In the genomic region with DNA sequence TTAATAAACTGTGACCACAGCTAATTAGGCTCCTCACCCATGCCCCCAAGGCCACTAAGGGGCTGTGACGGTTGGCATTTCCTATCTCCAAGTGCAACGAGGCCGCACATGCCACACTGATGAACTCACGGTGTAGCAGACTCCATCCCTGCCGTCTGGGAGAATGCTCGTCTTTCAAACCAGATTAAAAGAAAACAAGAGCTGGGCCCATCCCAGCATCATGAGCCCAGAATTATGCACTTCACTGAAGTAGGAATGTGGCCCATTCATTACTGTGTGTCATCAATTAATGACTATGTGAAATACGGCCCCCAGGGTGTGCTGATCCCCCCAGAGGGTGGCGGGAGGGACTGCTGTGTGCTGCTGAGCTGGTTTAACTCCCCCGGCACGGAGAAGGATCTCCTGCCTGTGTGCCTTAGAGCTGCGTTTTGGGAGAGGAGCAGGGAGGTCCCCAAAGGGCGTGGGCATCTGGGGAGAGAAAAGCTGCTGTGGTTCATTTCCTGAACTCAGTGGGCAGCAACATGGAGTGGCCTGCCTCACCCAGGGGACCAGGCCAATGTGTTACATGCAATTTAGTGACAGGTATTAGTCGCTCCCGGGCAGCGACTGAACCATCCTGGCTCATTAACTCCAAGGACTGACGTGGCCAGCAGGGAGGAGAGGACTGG, we compare ENCODE assay signal across 15 cellular contexts.
DNase-seq lines count a peak whose midpoint lies in the region; ATAC-seq and TF ChIP-seq lines count a peak whose summit lies in the region.
"Had no signal": no experiment of that assay in that cellular context is flagged by ENCODE, and none has a peak within 500 bp of the region (broad histone marks: within the 10 kb centered on the region; RNA-seq: fewer than 3 reads in every experiment).

No MANE protein-coding gene starts in this region.

- no peak overlapping the region for H3K4me3 ChIP-seq in AG04450 (ENCODE audit: low read depth, low read length)
- no peak overlapping the region for H3K4me3 ChIP-seq in IMR-90 (ENCODE audit: insufficient read depth, low read depth, low read length)
- H3K4me3 ChIP-seq in dorsolateral prefrontal cortex = no peak overlapping the region
- H3K4me3 ChIP-seq: colonic mucosa, left lung, SK-N-MC, thoracic aorta had no signal

- H4K91ac ChIP-seq in IMR-90 (ENCODE audit: insufficient read depth, low read depth, low read length) = peak overlapping the region; percentile 74

- H3K27ac Mint-ChIP-seq in nephron = peak overlapping the region; percentile 73 to 96 (median 87)
- H3K27ac Mint-ChIP-seq in activated CD4-positive, alpha-beta T cell treated with anti-CD3 and anti-CD28 coated beads, Interleukin-2, amount 10 ng/mL, durations not matched to agents 7 days and 5 days = no peak overlapping the region

- WGBS in IMR-90 (ENCODE audit: extremely low coverage in 2 of 2, insufficient read length in 1 of 2), 2 experiments = 100% methylated on average over 2 of the region's 16 CpGs; no CpG with 5 or more reads in 1 of the 2 experiments

- peak overlapping the region; percentile 37 to 49; a peak in 3 of 4 replicates for H4K8ac ChIP-seq in IMR-90 (ENCODE audit: low read depth in 2 of 2, low read length in 2 of 2)

- H3K27me3 Mint-ChIP-seq in nephron (ENCODE audit: low read depth) = peaks cover 83% of the 10 kb centered on the region
- no peaks in the 10 kb centered on the region for H3K27me3 Mint-ChIP-seq in activated CD4-positive, alpha-beta T cell treated with anti-CD3 and anti-CD28 coated beads, Interleukin-2, amount 10 ng/mL, durations not matched to agents 7 days and 5 days

- H3K4me1 Mint-ChIP-seq in nephron = peaks cover 40% of the 10 kb centered on the region
- no peaks in the 10 kb centered on the region for H3K4me1 Mint-ChIP-seq in activated CD4-positive, alpha-beta T cell treated with anti-CD3 and anti-CD28 coated beads, Interleukin-2, amount 10 ng/mL, durations not matched to agents 7 days and 5 days

- H2AK9ac ChIP-seq in IMR-90 (replicated peaks; ENCODE audit: low read depth, low read length, poor library complexity) = peak overlapping the region; percentile 58

- peak overlapping the region; percentile 63 for H2BK5ac ChIP-seq in IMR-90 (ENCODE audit: low read depth, low read length, poor library complexity, severe bottlenecking)

- peak overlapping the region; percentile 82 for H2BK20ac ChIP-seq in IMR-90 (ENCODE audit: low read depth, low read length)

- H3K4me3 Mint-ChIP-seq in nephron = peak overlapping the region in 2 of 3 experiments; percentile 25 to 42
- no peak overlapping the region for H3K4me3 Mint-ChIP-seq in activated CD4-positive, alpha-beta T cell treated with anti-CD3 and anti-CD28 coated beads, Interleukin-2, amount 10 ng/mL, durations not matched to agents 7 days and 5 days

- no peak overlapping the region; the same call in 1 of the 2 replicates for H3K9ac ChIP-seq in IMR-90 (ENCODE audit: low read depth, low read length)

- H3K18ac ChIP-seq in IMR-90 (ENCODE audit: low read depth, low read length) = no peak overlapping the region; the same call in 1 of the 2 replicates

- H2AK5ac ChIP-seq in IMR-90 (ENCODE audit: low read depth, low read length) = peak overlapping the region; percentile 94

- no peaks in the 10 kb centered on the region for H3K36me3 Mint-ChIP-seq in nephron (ENCODE audit: low read depth)
- H3K36me3 Mint-ChIP-seq in activated CD4-positive, alpha-beta T cell treated with anti-CD3 and anti-CD28 coated beads, Interleukin-2, amount 10 ng/mL, durations not matched to agents 7 days and 5 days (ENCODE audit: low read depth) = no peaks in the 10 kb centered on the region

- POLR2A ChIA-PET in AG04450 (lab: Yijun Ruan, JAX) (no interaction called here), IMR-90 (lab: Charles Lee; ENCODE audit: unreplicated experiment) (interaction anchor here (0.5 kb wide), 1 partner anchor 19 kb away, joined by 4 read pairs; no protein-coding TSS in a partner anchor)
- POLR2A ChIA-PET in activated CD4-positive, alpha-beta T cell treated with anti-CD3 and anti-CD28 coated beads, Interleukin-2, amount 10 ng/mL, durations not matched to agents 7 days and 5 days (lab: Charles Lee) = no interaction called here

- H2BK120ac ChIP-seq in IMR-90 (ENCODE audit: low read depth, low read length) = peak overlapping the region; percentile 79

- peaks cover 15% of the 10 kb centered on the region for H3K4me1 ChIP-seq in IMR-90 (ENCODE audit: control insufficient read depth, insufficient read depth, low read length)
- H3K4me1 ChIP-seq: colonic mucosa, left lung had no signal

- peak; percentile 7 for DNase-seq in AG04450 (ENCODE audit: low read depth, low spot score)
- DNase-seq in IMR-90 = peak; percentile 58
- DNase-seq in dermis blood vessel endothelial cell = peak; percentile 25
- DNase-seq in KG1 (lab: John Stamatoyannopoulos, UW) = no peak
- no peak for DNase-seq in activated CD4-positive, alpha-beta T cell treated with anti-CD3 and anti-CD28 coated beads, Interleukin-2, amount 10 ng/mL, durations not matched to agents 7 days and 5 days
- DNase-seq in dorsolateral prefrontal cortex = no peak
- DNase-seq: activated CD4-positive, alpha-beta T cell treated with anti-CD3 and anti-CD28 coated beads for 1 hour; activated effector memory CD4-positive, alpha-beta T cell treated with Interleukin-2 at 50 U/mL for 16 hours; colonic mucosa; left lung; NCI-H1436 treated with DMSO at 0.1 percent for 48 hours had no signal

- H4K20me1 ChIP-seq in IMR-90 (ENCODE audit: insufficient read depth, low read length) = 0 out of 2 replicates have a peak, but pooled peaks cover 3% of the 10 kb centered on the region

- H3K9me3 Mint-ChIP-seq in nephron = no peaks in the 10 kb centered on the region
- no peaks in the 10 kb centered on the region for H3K9me3 Mint-ChIP-seq in activated CD4-positive, alpha-beta T cell treated with anti-CD3 and anti-CD28 coated beads, Interleukin-2, amount 10 ng/mL, durations not matched to agents 7 days and 5 days

- dilution Hi-C loops in IMR-90 (cut with HindIII; ENCODE audit: low sequenced_read_pairs, unreplicated experiment) = no loop called here

- CTCF ChIA-PET in AG04450 (lab: Charles Lee) (interaction anchor here (0.6 kb wide), 1 partner anchor 18 kb away, joined by 3 read pairs; no protein-coding TSS in a partner anchor), IMR-90 (lab: Yijun Ruan, JAX) (no interaction called here)
- CTCF ChIA-PET in activated CD4-positive, alpha-beta T cell treated with anti-CD3 and anti-CD28 coated beads, Interleukin-2, amount 10 ng/mL, durations not matched to agents 7 days and 5 days (lab: Charles Lee) = no interaction called here

- no TSS peak for BruUV-seq in IMR-90 (replicated peaks; lab: Mats Ljungman, UMichigan)

- H3K27me3 ChIP-seq in AG04450 (ENCODE audit: control insufficient read depth, insufficient read depth, low read length) (no peaks in the 10 kb centered on the region), IMR-90 (ENCODE audit: control insufficient read depth, insufficient read depth, low read length) (no peaks in the 10 kb centered on the region; the same call in 1 of the 2 replicates), dorsolateral prefrontal cortex (peaks cover 0 to 60% (median 24%) of the 10 kb centered on the region in 45 donors)
- H3K27me3 ChIP-seq: colonic mucosa had no signal

- no peak for TF ChIP-seq POLR2A in IMR-90 (IDR thresholded peaks at IDR 0.05; ENCODE audit: low read depth, low read length)

- H3K4ac ChIP-seq in IMR-90 (ENCODE audit: low read depth, low read length) = peak overlapping the region; percentile 82

- in situ Hi-C loops in IMR-90 (cut with MboI; ENCODE audit: low sequenced_read_pairs) = no loop called here

- peak; percentile 87 for ATAC-seq in IMR-90 (ENCODE audit: low read depth)
- no peak for ATAC-seq in GM21515 (IDR thresholded peaks at IDR 0.05; ENCODE audit: unreplicated experiment)
- ATAC-seq: left lung had no signal

- H3K79me1 ChIP-seq in IMR-90 (ENCODE audit: low read depth in 1 of 2, low read length in 2 of 2) = no peaks in the 10 kb centered on the region

- H3K14ac ChIP-seq in IMR-90 (replicated peaks; ENCODE audit: low read depth, low read length) = peak overlapping the region; percentile 70

- H3K56ac ChIP-seq in IMR-90 (ENCODE audit: extremely low read depth, insufficient read depth, low read length) = no peak overlapping the region

- H3K36me3 ChIP-seq in IMR-90 (ENCODE audit: control insufficient read depth, insufficient read depth, low read length) = no peaks in the 10 kb centered on the region
- H3K36me3 ChIP-seq: colonic mucosa, left lung, thoracic aorta had no signal

- H3K9me1 ChIP-seq in IMR-90 (ENCODE audit: insufficient read depth, low read length) = peaks cover 14% of the 10 kb centered on the region

- 0 out of 2 replicates have a peak overlapping the region, but pooled peaks have one; percentile 9 for H3K4me2 ChIP-seq in IMR-90 (ENCODE audit: low read depth, low read length)

- H3K9me3 ChIP-seq in AG04450 (ENCODE audit: control insufficient read depth, insufficient read depth, low read length) (no peaks in the 10 kb centered on the region), IMR-90 (ENCODE audit: control insufficient read depth, insufficient read depth, low read length) (no peaks in the 10 kb centered on the region)
- H3K9me3 ChIP-seq: colonic mucosa, left lung, thoracic aorta had no signal

- peak overlapping the region; percentile 79; the same call in 1 of the 3 replicates for H2BK15ac ChIP-seq in IMR-90 (ENCODE audit: low read depth, low read length)

- H4K5ac ChIP-seq in IMR-90 (ENCODE audit: low read depth, low read length) = no peak overlapping the region; the same call in 1 of the 2 replicates

- peak overlapping the region; percentile 66 for H2AFZ ChIP-seq in IMR-90 (replicated peaks; ENCODE audit: low read length, poor library complexity)

- H3K27ac ChIP-seq in AG04450 (ENCODE audit: low read depth, low read length) (peak overlapping the region; percentile 24), IMR-90 (ENCODE audit: insufficient read depth, low read length) (peak overlapping the region; percentile 8; the same call in 1 of the 2 replicates), dorsolateral prefrontal cortex (no peak overlapping the region)
- H3K27ac ChIP-seq: colonic mucosa, left lung, SK-N-MC, thoracic aorta had no signal

- intact Hi-C loops in IMR-90 (cut with micrococcal nuclease) (no loop called here), dorsolateral prefrontal cortex (cut with DNase I) (no loop called here)

- TF ChIP-seq RAD21 in IMR-90 (IDR thresholded peaks at IDR 0.05; ENCODE audit: low read length) = no peak

- H3K23ac ChIP-seq in IMR-90 (ENCODE audit: low read depth, low read length) = peak overlapping the region; percentile 17

- TF ChIP-seq CTCF in AG04450 (IDR thresholded peaks at IDR 0.05; ENCODE audit: low read depth, low read length) = no peak
- no peak for TF ChIP-seq CTCF in IMR-90 (conservative IDR thresholded peaks at IDR 0.05; ENCODE audit: low read depth, low read length)
- TF ChIP-seq CTCF in nephron (IDR thresholded peaks at IDR 0.05; ENCODE audit: unreplicated experiment in 3 of 3) = no peak
- TF ChIP-seq CTCF in dorsolateral prefrontal cortex (IDR thresholded peaks at IDR 0.05 in 54 of 56, conservative IDR thresholded peaks at IDR 0.05 in 2 of 56; ENCODE audit: low read depth in 1 of 56, partially characterized antibody in 56 of 56) = no peak

TF ChIP-seq in IMR-90, 13 proteins besides CTCF, POLR2A, EP300 and RAD21 (continues in another document):
- no peak for TF ChIP-seq MAFK (IDR thresholded peaks at IDR 0.05; ENCODE audit: low read depth, low read length)

Comparison
In these comparisons a context has a peak if more than half of its experiments do, and no peak if none do; other contexts are left out.
1. DNase-seq: peak in AG04450 (single experiment), IMR-90 (single experiment) and dermis blood vessel endothelial cell (single experiment); none in KG1 (single experiment), activated CD4-positive, alpha-beta T cell treated with anti-CD3 and anti-CD28 coated beads, Interleukin-2, amount 10 ng/mL, durations not matched to agents 7 days and 5 days (single experiment) and dorsolateral prefrontal cortex (0 of 10).
2. H3K27ac ChIP-seq: peak in AG04450 (single experiment) and IMR-90 (single experiment); none in dorsolateral prefrontal cortex (0 of 59).